ENCODE assay signal across 10 cellular contexts in the genomic region with DNA sequence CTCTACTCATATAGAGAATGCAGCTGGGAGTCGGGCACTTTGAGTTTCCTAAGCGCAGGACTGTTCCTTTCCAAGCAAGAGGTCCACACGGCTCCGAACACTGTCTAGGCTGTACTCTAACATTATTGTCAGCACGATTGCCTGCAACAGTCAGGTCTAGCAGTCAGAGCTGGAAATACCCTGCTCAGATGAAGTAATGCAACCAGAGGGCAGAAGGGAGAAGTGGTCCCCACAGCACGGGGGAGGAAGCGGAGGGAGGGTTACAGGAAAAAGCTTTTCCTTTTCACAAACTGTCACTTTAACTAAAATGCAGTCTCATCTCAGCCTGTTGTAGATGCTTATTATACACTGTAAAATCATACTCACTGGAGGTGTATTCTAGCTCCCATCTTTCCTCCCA.
DNase-seq lines count a peak whose midpoint lies in the region; ATAC-seq and TF ChIP-seq lines count a peak whose summit lies in the region.
"Had no signal": no experiment of that assay in that cellular context is flagged by ENCODE, and none has a peak within 500 bp of the region (broad histone marks: within the 10 kb centered on the region; RNA-seq: fewer than 3 reads in every experiment).

No MANE protein-coding gene starts in this region.

- CTCF ChIA-PET in PC-3 (lab: Charles Lee): no interaction called here

- H3K4me2 ChIP-seq in PC-3 (ENCODE audit: low read length): no peak overlapping the region

- no TSS peak for BruUV-seq in PC-3 (replicated peaks; lab: Mats Ljungman, UMichigan)

- no peaks in the 10 kb centered on the region for H3K4me1 ChIP-seq in PC-3 (ENCODE audit: insufficient read depth, low read length)

- intact Hi-C loops in left ventricle myocardium superior (cut with micrococcal nuclease) (no loop called here), PC-3 (cut with micrococcal nuclease) (no loop called here)

- no peaks in the 10 kb centered on the region for H3K9me2 ChIP-seq in PC-3 (replicated peaks; ENCODE audit: low read length)

- no peak overlapping the region for H3K27ac ChIP-seq in PC-3 (ENCODE audit: low read length)
- H3K27ac ChIP-seq: RWPE1 had no signal

- peak; percentile 55 for ATAC-seq in GM21423 (IDR thresholded peaks at IDR 0.05; ENCODE audit: unreplicated experiment)
- ATAC-seq in HG03571 (IDR thresholded peaks at IDR 0.05; ENCODE audit: unreplicated experiment): peak; percentile 47
- peak; percentile 60 for ATAC-seq in left ventricle myocardium superior
- no peak for ATAC-seq in PC-3
- ATAC-seq: CD8-positive, alpha-beta T cell had no signal

- POLR2A ChIA-PET in PC-3 (lab: Charles Lee; ENCODE audit: unreplicated experiment): no interaction called here

- H3K9ac ChIP-seq in PC-3 (ENCODE audit: low read length): no peak overlapping the region

- peak; percentile 43 for DNase-seq in GM12865 (ENCODE audit: low read depth)
- DNase-seq in left ventricle myocardium superior: no peak
- no peak for DNase-seq in activated gamma-delta T cell treated with Interleukin-2 at 50 U/mL for 16 hours
- DNase-seq in putamen (ENCODE audit: low spot score): no peak
- no peak for DNase-seq in PC-3
- no peak for DNase-seq in NCI-H1694 (lab: John Stamatoyannopoulos, UW)
- DNase-seq: CD8-positive, alpha-beta T cell had no signal

- H3K4me3 ChIP-seq in GM12865 (ENCODE audit: low read depth, low read length): no peak overlapping the region
- no peak overlapping the region for H3K4me3 ChIP-seq in PC-3 (ENCODE audit: low read length)

- no peaks in the 10 kb centered on the region for H3F3A ChIP-seq in PC-3 (ENCODE audit: low read length, unreplicated experiment)

- no peaks in the 10 kb centered on the region for H3K9me3 ChIP-seq in PC-3 (ENCODE audit: low read length)

- no peaks in the 10 kb centered on the region for H4K20me1 ChIP-seq in PC-3 (ENCODE audit: low read length)

- H3K27me3 ChIP-seq in PC-3 (ENCODE audit: low read length): no peaks in the 10 kb centered on the region

- no peaks in the 10 kb centered on the region for H3K36me3 ChIP-seq in PC-3 (ENCODE audit: low read depth, low read length)

- no peak for TF ChIP-seq CTCF in GM12865 (IDR thresholded peaks at IDR 0.05; ENCODE audit: insufficient read depth, low read depth, low read length, missing control alignments)
- no peak for TF ChIP-seq CTCF in PC-3 (conservative IDR thresholded peaks at IDR 0.05; ENCODE audit: low read depth, low read length)

- no peaks in the 10 kb centered on the region for H3K79me2 ChIP-seq in PC-3 (ENCODE audit: low read length)

- H2AFZ ChIP-seq in PC-3 (ENCODE audit: low read length): no peak overlapping the region
